Comparison of ENCODE assay signal across 22 cellular contexts in genomic region chr2:231409773-231410172, GRCh38. TPM values are rescaled to one million over a fixed set of nuclear protein-coding genes. Genes with fewer than 3 reads are reported as not detected.
DNase-seq lines count a peak whose midpoint lies in the region; ATAC-seq, FAIRE-seq and TF ChIP-seq lines count a peak whose summit lies in the region.
"Had no signal": no experiment of that assay in that cellular context is flagged by ENCODE, and none has a peak within 500 bp of the region (broad histone marks: within the 10 kb centered on the region; RNA-seq: fewer than 3 reads in every experiment).

No MANE protein-coding gene starts in this region.

- ATAC-seq in gastroesophageal sphincter (no peak), psoas muscle (no peak)
- no peak for ATAC-seq in natural killer cell treated with Interleukin-12 subunit alpha and Interleukin-12 subunit beta and Interleukin-15 and Interleukin-18, amount 100 ng/mL, for 72 hours

- no peak overlapping the region for H3K4me3 Mint-ChIP-seq in natural killer cell treated with Interleukin-12 subunit alpha and Interleukin-12 subunit beta and Interleukin-15 and Interleukin-18, amount 100 ng/mL, for 72 hours
- H3K4me3 Mint-ChIP-seq: CD14-positive monocyte had no signal

- H3K4me1 ChIP-seq in HUES6 (ENCODE audit: control insufficient read depth, insufficient read depth, low read length) = peaks cover 45% of the 10 kb centered on the region
- peaks cover 18 to 36% of the 10 kb centered on the region in 2 donors for H3K4me1 ChIP-seq in adrenal gland (replicated peaks in 1 of 2)
- peaks cover 3 to 13% of the 10 kb centered on the region in 2 donors for H3K4me1 ChIP-seq in kidney (ENCODE audit: control insufficient read depth in 1 of 2, insufficient read depth in 1 of 2, low read depth in 1 of 2, low read length in 2 of 2)
- peaks cover 2 to 5% of the 10 kb centered on the region in 2 donors for H3K4me1 ChIP-seq in neuronal stem cell (ENCODE audit: control insufficient read depth in 2 of 2, insufficient read depth in 1 of 2, low read depth in 1 of 2, low read length in 2 of 2)
- H3K4me1 ChIP-seq in gastroesophageal sphincter = peaks cover 0 to 24% (median 4%) of the 10 kb centered on the region in 3 donors
- H3K4me1 ChIP-seq in psoas muscle = peaks cover 6% of the 10 kb centered on the region

- no peak overlapping the region for H2BK12ac ChIP-seq in neuronal stem cell (ENCODE audit: low read length)

- H2BK15ac ChIP-seq in neuronal stem cell (ENCODE audit: low read length) = peak overlapping the region; percentile 21

- peak overlapping the region; percentile 72 for H2AK5ac ChIP-seq in neuronal stem cell (ENCODE audit: low read depth, low read length)

- no peak overlapping the region for H3K4me2 ChIP-seq in neuronal stem cell (ENCODE audit: insufficient read depth, low read length, poor library complexity, severe bottlenecking)

- H3K36me3 Mint-ChIP-seq in natural killer cell treated with Interleukin-12 subunit alpha and Interleukin-12 subunit beta and Interleukin-15 and Interleukin-18, amount 100 ng/mL, for 72 hours = peaks cover 4% of the 10 kb centered on the region
- H3K36me3 Mint-ChIP-seq: CD14-positive monocyte had no signal

- intact Hi-C loops in adrenal gland (cut with DNase I) = loop anchor here (5.0 to 10.0 kb wide), 3 partner anchors 117 to 305 kb away; no protein-coding TSS in a partner anchor
- intact Hi-C loops in kidney (cut with DNase I) = no loop called here
- intact Hi-C loops in psoas muscle (cut with DNase I) = loop anchor here (5.0 to 10.0 kb wide), 4 partner anchors 112 to 305 kb away; no protein-coding TSS in a partner anchor

- no peak overlapping the region for H3K27ac Mint-ChIP-seq in natural killer cell treated with Interleukin-12 subunit alpha and Interleukin-12 subunit beta and Interleukin-15 and Interleukin-18, amount 100 ng/mL, for 72 hours

- H3K14ac ChIP-seq in neuronal stem cell (ENCODE audit: low read length) = no peak overlapping the region

- H3K23ac ChIP-seq in neuronal stem cell (ENCODE audit: low read depth, low read length, poor library complexity) = no peak overlapping the region

- no peaks in the 10 kb centered on the region for H3K79me1 ChIP-seq in neuronal stem cell (ENCODE audit: low read depth, low read length)

- no peak for TF ChIP-seq EP300 in gastroesophageal sphincter (IDR thresholded peaks at IDR 0.05)

- TF ChIP-seq POLR2A in adrenal gland (IDR thresholded peaks at IDR 0.05) = no peak
- no peak for TF ChIP-seq POLR2A in gastroesophageal sphincter (IDR thresholded peaks at IDR 0.05)

- H3K9ac ChIP-seq in HUES6 (ENCODE audit: low read length) (no peak overlapping the region), kidney (ENCODE audit: low read length in 2 of 2) (no peak overlapping the region), neuronal stem cell (ENCODE audit: low read depth, low read length, poor library complexity) (no peak overlapping the region)

- no peak for TF ChIP-seq CTCF in adrenal gland (IDR thresholded peaks at IDR 0.05)
- no peak for TF ChIP-seq CTCF in kidney (IDR thresholded peaks at IDR 0.05; ENCODE audit: borderline replicate concordance, extremely low read depth, insufficient read depth)
- TF ChIP-seq CTCF in gastroesophageal sphincter (IDR thresholded peaks at IDR 0.05) = no peak
- no peak for TF ChIP-seq CTCF in psoas muscle (IDR thresholded peaks at IDR 0.05)

- no peak overlapping the region for H4K91ac ChIP-seq in neuronal stem cell (ENCODE audit: low read depth, low read length, poor library complexity)

- H3K9me3 ChIP-seq in HUES6 (ENCODE audit: control insufficient read depth, insufficient read depth, low read depth, low read length) (peaks cover 15% of the 10 kb centered on the region), adrenal gland (replicated peaks in 1 of 3) (no peaks in the 10 kb centered on the region), kidney (ENCODE audit: control insufficient read depth in 1 of 2, low read length in 2 of 2) (no peaks in the 10 kb centered on the region), neuronal stem cell (replicated peaks in 1 of 2; ENCODE audit: control insufficient read depth in 2 of 2, insufficient read depth in 1 of 2, low read depth in 1 of 2, low read length in 2 of 2) (peaks cover 7 to 22% of the 10 kb centered on the region in 2 donors), gastroesophageal sphincter (no peaks in the 10 kb centered on the region), psoas muscle (no peaks in the 10 kb centered on the region)

- DNase-seq in adrenal gland (no peak), kidney (peak; percentile 6), neuronal stem cell (ENCODE audit: low spot score) (no peak), NCI-H2081 (lab: John Stamatoyannopoulos, UW) (no peak), psoas muscle (no peak)
- DNase-seq in natural killer cell treated with Interleukin-12 subunit alpha and Interleukin-12 subunit beta and Interleukin-15 and Interleukin-18, amount 100 ng/mL, for 72 hours (ENCODE audit: low spot score) = no peak
- DNase-seq: DMS 273 treated with DMSO at 0.1 percent for 48 hours, GDM1, HCEC 1CT, KG1, NCI-H1436, NCI-H2029, NCI-H2171 treated with DMSO at 0.1 percent for 48 hours, NCI-H748 treated with DMSO at 0.1 percent for 48 hours had no signal

- H3K4me3 ChIP-seq in HUES6 (ENCODE audit: low read depth, low read length) (no peak overlapping the region), adrenal gland (no peak overlapping the region), kidney (ENCODE audit: low read length in 2 of 2) (no peak overlapping the region), neuronal stem cell (ENCODE audit: low read length in 2 of 2) (no peak overlapping the region), gastroesophageal sphincter (no peak overlapping the region), psoas muscle (no peak overlapping the region)

- H3K9me3 Mint-ChIP-seq in natural killer cell treated with Interleukin-12 subunit alpha and Interleukin-12 subunit beta and Interleukin-15 and Interleukin-18, amount 100 ng/mL, for 72 hours = no peaks in the 10 kb centered on the region

- peaks cover 20 to 26% of the 10 kb centered on the region in 2 donors for H3K4me1 Mint-ChIP-seq in natural killer cell treated with Interleukin-12 subunit alpha and Interleukin-12 subunit beta and Interleukin-15 and Interleukin-18, amount 100 ng/mL, for 72 hours (ENCODE audit: low read depth in 2 of 2)

- FAIRE-seq in kidney (lab: Jason Lieb, UNC) = no peak
- FAIRE-seq: GM12892, HTR-8/SVneo had no signal

- H3K27me3 Mint-ChIP-seq in natural killer cell treated with Interleukin-12 subunit alpha and Interleukin-12 subunit beta and Interleukin-15 and Interleukin-18, amount 100 ng/mL, for 72 hours = no peaks in the 10 kb centered on the region

- no peaks in the 10 kb centered on the region for H3K27me3 ChIP-seq in HUES6 (ENCODE audit: control insufficient read depth, insufficient read depth, low read length)
- no peaks in the 10 kb centered on the region for H3K27me3 ChIP-seq in adrenal gland
- peaks cover 0 to 7% (median 0%) of the 10 kb centered on the region in 3 experiments for H3K27me3 ChIP-seq in neuronal stem cell (ENCODE audit: control insufficient read depth in 3 of 3, insufficient read depth in 3 of 3, low read depth in 1 of 3, low read length in 3 of 3)
- H3K27me3 ChIP-seq in gastroesophageal sphincter = no peaks in the 10 kb centered on the region
- H3K27me3 ChIP-seq in psoas muscle (ENCODE audit: insufficient read depth in 3 of 3, low read length in 2 of 3) = peaks cover 0 to 12% (median 1%) of the 10 kb centered on the region in 3 donors

- H2BK120ac ChIP-seq in neuronal stem cell (ENCODE audit: low read depth, low read length) = no peak overlapping the region

- H3K4ac ChIP-seq in neuronal stem cell (ENCODE audit: low read length) = no peak overlapping the region

- 92 to 98% (median 97%) methylated on average over 5 of the region's 5 CpGs for WGBS in adrenal gland, 4 donors
- WGBS in neuronal stem cell (ENCODE audit: extremely low coverage in 2 of 2, insufficient read length in 2 of 2, insufficient replicate concordance in 1 of 2), 2 donors = no CpG with 5 or more reads among the region's 5 CpGs
- 93 to 100% methylated on average over 3 of the region's 5 CpGs for WGBS in gastroesophageal sphincter (ENCODE audit: low coverage in 1 of 2), 2 donors
- 93 to 98% (median 95%) methylated on average over 5 of the region's 5 CpGs for WGBS in psoas muscle, 3 donors

- no peak overlapping the region for H4K8ac ChIP-seq in neuronal stem cell (ENCODE audit: low read depth, low read length)

- peak overlapping the region; percentile 97 for H3K27ac ChIP-seq in HUES6 (ENCODE audit: low read depth, low read length)
- peak overlapping the region in 3 of 5 donors; percentile 21 to 89 (median 41) for H3K27ac ChIP-seq in adrenal gland
- H3K27ac ChIP-seq in kidney (ENCODE audit: low read depth in 2 of 2, low read length in 2 of 2) = no peak overlapping the region
- H3K27ac ChIP-seq in neuronal stem cell (replicated peaks; ENCODE audit: low read length) = no peak overlapping the region
- H3K27ac ChIP-seq in gastroesophageal sphincter = no peak overlapping the region
- no peak overlapping the region for H3K27ac ChIP-seq in psoas muscle
- H3K27ac ChIP-seq: HL-60, RWPE1 had no signal

- no peaks in the 10 kb centered on the region for H3K36me3 ChIP-seq in HUES6 (ENCODE audit: control insufficient read depth, insufficient read depth, low read length)
- no peaks in the 10 kb centered on the region for H3K36me3 ChIP-seq in adrenal gland (replicated peaks in 1 of 2)
- no peaks in the 10 kb centered on the region for H3K36me3 ChIP-seq in kidney (ENCODE audit: control insufficient read depth in 1 of 2, insufficient read depth in 2 of 2, low read length in 2 of 2)
- no peaks in the 10 kb centered on the region for H3K36me3 ChIP-seq in neuronal stem cell (replicated peaks in 1 of 2; ENCODE audit: control insufficient read depth in 2 of 2, insufficient read depth in 2 of 2, low read length in 2 of 2)
- H3K36me3 ChIP-seq in gastroesophageal sphincter = no peaks in the 10 kb centered on the region
- H3K36me3 ChIP-seq in psoas muscle (ENCODE audit: insufficient read depth in 1 of 2, low read depth in 1 of 2) = no peaks in the 10 kb centered on the region

- no peak overlapping the region for H2AFZ ChIP-seq in neuronal stem cell (ENCODE audit: low read length)

- H3K18ac ChIP-seq in neuronal stem cell (ENCODE audit: low read length) = peak overlapping the region; percentile 49

- H2BK5ac ChIP-seq in neuronal stem cell (ENCODE audit: low read length) = no peak overlapping the region

RNA-seq across cellular contexts. Expression of gene B3GNT7, which starts 14.3 kb away (rescaled TPM):
- total RNA-seq in adrenal gland (10 to 100 TPM; 36.6 to 71.6 (median 50.9) TPM), kidney (9.3 TPM), gastroesophageal sphincter (1 to 10 TPM; 3.0 to 5.7 (median 3.6) TPM), psoas muscle (1 to 10 TPM in 1 of 4 donors, under 1 TPM in 3; 0.29 to 1.7 (median 0.63) TPM)
- polyA plus RNA-seq in adrenal gland (10 to 100 TPM in 2 of 3 donors, 1 to 10 TPM in 1; 3.1 to 12.6 (median 11.6) TPM), kidney (ENCODE audit: insufficient read depth, low read depth, low replicate concordance) (2.4 TPM), psoas muscle (under 1 TPM; 0.03 to 0.26 (median 0.03) TPM)
- polyA plus RNA-seq in neuronal stem cell (2013, experiment 1 of 2) = 1.0 TPM
- 0.84 TPM for polyA plus RNA-seq in neuronal stem cell (2013, experiment 2 of 2)
- 10 to 100 TPM; 12.6 to 20.1 TPM for total RNA-seq in natural killer cell treated with Interleukin-12 subunit alpha and Interleukin-12 subunit beta and Interleukin-15 and Interleukin-18, amount 100 ng/mL, for 72 hours
- total RNA-seq: NCI-H460 had no signal
- polyA plus RNA-seq: CD14-positive monocyte had no signal

RNA-seq across cellular contexts. Expression of gene NCL, which starts 54.5 kb away (rescaled TPM):
- total RNA-seq in adrenal gland (100 to 1,000 TPM in 5 of 8 donors, 10 to 100 TPM in 3; 70.6 to 606 (median 251) TPM), kidney (382 TPM), gastroesophageal sphincter (100 to 1,000 TPM; 106 to 163 (median 147) TPM), psoas muscle (100 to 1,000 TPM; 331 to 632 (median 572) TPM)
- polyA plus RNA-seq in adrenal gland (1,000 to 10,000 TPM in 1 of 3 donors, 100 to 1,000 TPM in 2; 121 to 1,227 (median 208) TPM), kidney (ENCODE audit: insufficient read depth, low read depth, low replicate concordance) (191 TPM), psoas muscle (100 to 1,000 TPM; 221 to 382 (median 359) TPM)
- polyA plus RNA-seq in neuronal stem cell (2013, experiment 1 of 2) = 370 TPM
- polyA plus RNA-seq in neuronal stem cell (2013, experiment 2 of 2) = 367 TPM
- total RNA-seq in natural killer cell treated with Interleukin-12 subunit alpha and Interleukin-12 subunit beta and Interleukin-15 and Interleukin-18, amount 100 ng/mL, for 72 hours = 1,000 to 10,000 TPM in 1 of 2 donors, 100 to 1,000 TPM in 1; 802 to 1,405 TPM

Comparison
In these comparisons a context has a peak if more than half of its experiments do, and no peak if none do; other contexts are left out.
1. H3K27ac ChIP-seq: peak in HUES6 (single experiment) and adrenal gland (3 of 5); none in kidney (0 of 2), neuronal stem cell (single experiment), gastroesophageal sphincter (0 of 4) and psoas muscle (single experiment).